8 cellular contexts compared by ENCODE assay signal in the genomic region with DNA sequence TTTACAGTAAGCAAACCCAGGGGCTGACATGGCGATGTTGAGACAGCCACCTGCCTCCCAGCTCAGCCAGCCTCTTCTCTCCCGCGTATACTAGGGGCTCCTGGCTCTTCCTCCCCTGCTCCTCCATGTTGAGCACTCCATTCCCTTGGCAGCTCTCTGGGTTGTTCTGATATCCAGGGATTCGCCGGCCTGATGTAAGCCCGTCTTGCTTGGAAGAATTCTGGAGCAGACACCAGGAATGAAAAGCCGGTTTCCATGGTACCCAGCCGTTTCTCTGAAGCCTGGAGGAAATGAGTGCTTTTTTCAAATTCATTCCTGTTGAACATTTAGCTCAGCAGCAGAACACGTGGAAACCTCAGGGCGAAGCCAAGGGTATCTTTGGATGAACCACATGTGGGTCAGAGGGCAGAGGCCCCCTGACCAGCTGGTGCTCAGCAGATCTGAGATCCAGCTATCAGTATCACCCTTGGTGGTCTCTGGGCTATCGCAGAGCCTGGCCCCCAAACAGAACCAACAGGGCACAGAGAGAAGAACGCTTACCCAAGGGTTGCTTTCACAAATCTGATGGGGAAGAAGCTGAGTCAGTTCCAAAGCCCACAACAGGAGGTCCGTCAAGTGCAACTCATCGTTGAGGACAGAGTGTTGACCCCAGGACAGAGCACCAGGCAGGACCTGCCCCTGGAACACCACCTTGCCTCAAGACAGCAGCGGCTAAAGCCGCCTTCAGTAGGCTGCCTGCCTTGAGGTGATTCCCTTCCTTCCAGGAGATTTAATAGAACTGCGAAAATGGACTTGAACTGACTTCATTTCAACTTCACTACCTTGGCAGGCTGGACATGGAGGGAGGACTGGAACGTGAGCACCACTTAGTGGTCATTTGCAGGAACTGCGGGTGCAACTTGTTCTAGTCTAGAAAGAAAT.
DNase-seq lines count a peak whose midpoint lies in the region; ATAC-seq, FAIRE-seq and TF ChIP-seq lines count a peak whose summit lies in the region.

No MANE protein-coding gene starts in this region.

- no peak overlapping the region for H3K4me3 ChIP-seq in GM23338
- H3K4me3 ChIP-seq in bronchial epithelial cell (ENCODE audit: low read depth, low read length), result no peak overlapping the region
- H3K4me3 ChIP-seq in kidney epithelial cell (ENCODE audit: low read depth, low read length), result no peak overlapping the region

- H2AFZ ChIP-seq in GM23338, result peak overlapping the region; percentile 59; the same call in 1 of the 2 replicates

- H4K20me1 ChIP-seq in GM23338 (replicated peaks; ENCODE audit: insufficient read depth), result no peaks in the 10 kb centered on the region

- no peaks in the 10 kb centered on the region for H3K9me3 Mint-ChIP-seq in GM23338

- H3K4me1 Mint-ChIP-seq in GM23338 (peaks cover 16% of the 10 kb centered on the region), T-helper 17 cell (peaks cover 2% of the 10 kb centered on the region)

- peak; percentile 80 for ATAC-seq in GM23338
- ATAC-seq in T-helper 17 cell, result peak; percentile 49
- ATAC-seq in HG02938 (IDR thresholded peaks at IDR 0.05; ENCODE audit: unreplicated experiment), result no peak

- no peaks in the 10 kb centered on the region for H3K27me3 Mint-ChIP-seq in GM23338 (ENCODE audit: insufficient read depth, low read depth, poor library complexity)
- H3K27me3 Mint-ChIP-seq in T-helper 17 cell, result peaks cover 72% of the 10 kb centered on the region

- no peaks in the 10 kb centered on the region for H3K36me3 Mint-ChIP-seq in GM23338 (ENCODE audit: low read depth)
- H3K36me3 Mint-ChIP-seq in T-helper 17 cell (ENCODE audit: low read depth), result no peaks in the 10 kb centered on the region

- TF ChIP-seq CTCF in GM23338 (conservative IDR thresholded peaks at IDR 0.05; ENCODE audit: low read depth in 2 of 2) (peak; percentile 94 to 97), bronchial epithelial cell (IDR thresholded peaks at IDR 0.05; ENCODE audit: insufficient read depth, low read length, severe bottlenecking) (peak; percentile 89), kidney epithelial cell (IDR thresholded peaks at IDR 0.05; ENCODE audit: insufficient read depth, low read length, poor library complexity, severe bottlenecking) (peak; percentile 96)

- H3K4me3 Mint-ChIP-seq in GM23338 (no peak overlapping the region), T-helper 17 cell (no peak overlapping the region)

- H3K9me3 ChIP-seq in T-helper 17 cell (ENCODE audit: control insufficient read depth, low read length, poor library complexity, severe bottlenecking), result no peaks in the 10 kb centered on the region

- no peak for FAIRE-seq in bronchial epithelial cell (lab: Jason Lieb, UNC)

- peaks cover 9% of the 10 kb centered on the region; the same call in 1 of the 2 replicates for H3K4me1 ChIP-seq in GM23338 (ENCODE audit: insufficient read depth)

- in situ Hi-C loops in Caki2 (cut with HindIII; ENCODE audit: low pct_unique_long_range_greater_than_20kb, low sequenced_read_pairs), result no loop called here

- no peak overlapping the region for H3K27ac ChIP-seq in GM23338 (ENCODE audit: low read depth)

- H3K79me2 ChIP-seq in GM23338 (replicated peaks; ENCODE audit: insufficient read depth), result no peaks in the 10 kb centered on the region

- H3K27ac Mint-ChIP-seq in GM23338, result no peak overlapping the region
- no peak overlapping the region for H3K27ac Mint-ChIP-seq in T-helper 17 cell

- no peaks in the 10 kb centered on the region for H3K36me3 ChIP-seq in GM23338 (ENCODE audit: insufficient read depth)
- no peaks in the 10 kb centered on the region for H3K36me3 ChIP-seq in bronchial epithelial cell (ENCODE audit: control insufficient read depth, insufficient read depth, low read length)
- no peaks in the 10 kb centered on the region for H3K36me3 ChIP-seq in kidney epithelial cell (ENCODE audit: control insufficient read depth, insufficient read depth, low read length)

- DNase-seq in Caki2 (ENCODE audit: low read depth), result peak; percentile 46
- peak; percentile 83 for DNase-seq in GM23338 (ENCODE audit: low spot score)
- peak; percentile 17 to 63 for DNase-seq in NCI-H1930 (lab: John Stamatoyannopoulos, UW)
- peak in 1 of 3 donors; percentile 21 for DNase-seq in T-helper 17 cell
- peak; percentile 70 for DNase-seq in bronchial epithelial cell (ENCODE audit: low read depth)
- peak; percentile 18 for DNase-seq in kidney epithelial cell (ENCODE audit: low read depth)
- peak; percentile 52 for DNase-seq in stimulated activated CD4-positive, alpha-beta T cell treated with anti-CD3 and anti-CD28 coated beads, Interleukin-1b, Interleukin-23, amount 100 ng/mL, for 48 hours

- no peaks in the 10 kb centered on the region for H3K27me3 ChIP-seq in GM23338 (ENCODE audit: insufficient read depth)
- peaks cover 6% of the 10 kb centered on the region for H3K27me3 ChIP-seq in bronchial epithelial cell (ENCODE audit: control insufficient read depth, insufficient read depth, low read length)
- peaks cover 18% of the 10 kb centered on the region for H3K27me3 ChIP-seq in kidney epithelial cell (ENCODE audit: control insufficient read depth, insufficient read depth, low read length)

- H3K9me2 ChIP-seq in GM23338 (ENCODE audit: insufficient read depth), result no peaks in the 10 kb centered on the region

- H3K4me2 ChIP-seq in GM23338, result no peak overlapping the region

- H3F3A ChIP-seq in GM23338 (replicated peaks; ENCODE audit: low read depth), result no peaks in the 10 kb centered on the region

TF ChIP-seq in GM23338, 12 proteins besides CTCF, POLR2A, EP300 and RAD21 (continues in another document):
- TF ChIP-seq JUNB (IDR thresholded peaks at IDR 0.05; ENCODE audit: unreplicated experiment), result no peak
- TF ChIP-seq STAT1 (IDR thresholded peaks at IDR 0.05; ENCODE audit: unreplicated experiment), result no peak
- TF ChIP-seq EZH2phosphoT487 (IDR thresholded peaks at IDR 0.05; ENCODE audit: unreplicated experiment), result no peak
- TF ChIP-seq POLR2AphosphoS5 (IDR thresholded peaks at IDR 0.05; ENCODE audit: low read depth), result no peak
- TF ChIP-seq EZH2 (IDR thresholded peaks at IDR 0.05; ENCODE audit: low read depth, unreplicated experiment), result no peak
- TF ChIP-seq, protein P1, sequence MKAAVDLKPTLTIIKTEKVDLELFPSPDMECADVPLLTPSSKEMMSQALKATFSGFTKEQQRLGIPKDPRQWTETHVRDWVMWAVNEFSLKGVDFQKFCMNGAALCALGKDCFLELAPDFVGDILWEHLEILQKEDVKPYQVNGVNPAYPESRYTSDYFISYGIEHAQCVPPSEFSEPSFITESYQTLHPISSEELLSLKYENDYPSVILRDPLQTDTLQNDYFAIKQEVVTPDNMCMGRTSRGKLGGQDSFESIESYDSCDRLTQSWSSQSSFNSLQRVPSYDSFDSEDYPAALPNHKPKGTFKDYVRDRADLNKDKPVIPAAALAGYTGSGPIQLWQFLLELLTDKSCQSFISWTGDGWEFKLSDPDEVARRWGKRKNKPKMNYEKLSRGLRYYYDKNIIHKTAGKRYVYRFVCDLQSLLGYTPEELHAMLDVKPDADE (IDR thresholded peaks at IDR 0.05), result no peak
